In genomic region chr4:148561467-148561866, GRCh38 we compare ENCODE assay signal across 3 cellular contexts.
"Had no signal": no experiment of that assay in that cellular context is flagged by ENCODE, and none has a peak within 500 bp of the region (broad histone marks: within the 10 kb centered on the region; RNA-seq: fewer than 3 reads in every experiment).

No MANE protein-coding gene starts in this region.

- ATAC-seq: GM12878 had no signal

- DNase-seq: GDM1, GF-D8 had no signal

- H3K4me3 ChIP-seq: GM12878 had no signal
